Comparison of ENCODE assay signal across 8 cellular contexts in the genomic region with DNA sequence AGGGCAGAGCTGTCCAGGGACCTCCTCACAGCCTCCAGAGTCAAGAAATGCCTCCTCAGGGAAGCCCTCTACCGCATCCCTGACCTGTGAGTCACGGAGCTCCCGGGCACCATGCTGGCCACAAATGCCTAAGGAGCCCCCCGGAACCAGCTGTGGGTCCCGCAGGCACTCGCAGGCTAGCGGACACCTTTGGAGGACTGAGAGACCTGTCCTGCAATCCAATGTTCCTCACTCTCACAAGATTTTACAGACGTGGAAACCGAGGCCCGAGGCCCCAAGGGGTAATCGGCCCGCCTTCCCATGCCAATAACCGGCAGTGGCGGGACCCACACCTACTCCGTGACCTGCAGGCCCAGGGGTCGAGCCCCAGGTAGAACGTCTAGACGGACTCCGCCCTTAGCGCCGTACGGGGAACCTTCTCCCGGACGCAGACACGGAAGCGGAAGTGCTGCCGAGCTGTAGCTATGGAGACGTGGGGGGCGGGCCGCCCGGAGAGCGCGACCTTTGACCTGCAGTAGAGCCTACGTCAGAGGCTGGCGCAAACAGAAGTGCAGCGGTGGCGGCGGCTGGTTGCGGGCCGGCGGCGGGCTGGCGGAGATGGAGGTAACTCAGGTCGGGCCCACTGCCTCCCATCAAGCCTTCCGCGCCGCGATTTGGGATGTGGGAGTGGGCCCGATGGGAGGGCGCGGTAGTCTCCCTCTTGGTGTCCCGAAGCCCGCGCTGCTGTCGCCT. TPM values are rescaled to one million over a fixed set of nuclear protein-coding genes. Genes with fewer than 3 reads are reported as not detected.
A peak's percentile ranks its signal among the peaks of the same experiment; 100 is the strongest.
DNase-seq lines count a peak whose midpoint lies in the region; ATAC-seq, FAIRE-seq and TF ChIP-seq lines count a peak whose summit lies in the region.

A gene with protein sequence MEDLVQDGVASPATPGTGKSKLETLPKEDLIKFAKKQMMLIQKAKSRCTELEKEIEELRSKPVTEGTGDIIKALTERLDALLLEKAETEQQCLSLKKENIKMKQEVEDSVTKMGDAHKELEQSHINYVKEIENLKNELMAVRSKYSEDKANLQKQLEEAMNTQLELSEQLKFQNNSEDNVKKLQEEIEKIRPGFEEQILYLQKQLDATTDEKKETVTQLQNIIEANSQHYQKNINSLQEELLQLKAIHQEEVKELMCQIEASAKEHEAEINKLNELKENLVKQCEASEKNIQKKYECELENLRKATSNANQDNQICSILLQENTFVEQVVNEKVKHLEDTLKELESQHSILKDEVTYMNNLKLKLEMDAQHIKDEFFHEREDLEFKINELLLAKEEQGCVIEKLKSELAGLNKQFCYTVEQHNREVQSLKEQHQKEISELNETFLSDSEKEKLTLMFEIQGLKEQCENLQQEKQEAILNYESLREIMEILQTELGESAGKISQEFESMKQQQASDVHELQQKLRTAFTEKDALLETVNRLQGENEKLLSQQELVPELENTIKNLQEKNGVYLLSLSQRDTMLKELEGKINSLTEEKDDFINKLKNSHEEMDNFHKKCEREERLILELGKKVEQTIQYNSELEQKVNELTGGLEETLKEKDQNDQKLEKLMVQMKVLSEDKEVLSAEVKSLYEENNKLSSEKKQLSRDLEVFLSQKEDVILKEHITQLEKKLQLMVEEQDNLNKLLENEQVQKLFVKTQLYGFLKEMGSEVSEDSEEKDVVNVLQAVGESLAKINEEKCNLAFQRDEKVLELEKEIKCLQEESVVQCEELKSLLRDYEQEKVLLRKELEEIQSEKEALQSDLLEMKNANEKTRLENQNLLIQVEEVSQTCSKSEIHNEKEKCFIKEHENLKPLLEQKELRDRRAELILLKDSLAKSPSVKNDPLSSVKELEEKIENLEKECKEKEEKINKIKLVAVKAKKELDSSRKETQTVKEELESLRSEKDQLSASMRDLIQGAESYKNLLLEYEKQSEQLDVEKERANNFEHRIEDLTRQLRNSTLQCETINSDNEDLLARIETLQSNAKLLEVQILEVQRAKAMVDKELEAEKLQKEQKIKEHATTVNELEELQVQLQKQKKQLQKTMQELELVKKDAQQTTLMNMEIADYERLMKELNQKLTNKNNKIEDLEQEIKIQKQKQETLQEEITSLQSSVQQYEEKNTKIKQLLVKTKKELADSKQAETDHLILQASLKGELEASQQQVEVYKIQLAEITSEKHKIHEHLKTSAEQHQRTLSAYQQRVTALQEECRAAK (N-terminal part only) (plus strand): TSS at position 529 of the 732 bp plus-strand sequence. CDS start 69 bp downstream, at position 598.

- intact Hi-C loops in cardiac septum (cut with DNase I), result loop anchor here (5.0 kb wide), 1 partner anchor 128 kb away; no protein-coding TSS in a partner anchor

- H4K8ac ChIP-seq in trophoblast cell (ENCODE audit: low read depth, low read length), result peak within 1 kb of the TSS; percentile 96

- peak within 1 kb of the TSS; percentile 94 for H3K4me3 ChIP-seq in trophoblast cell (ENCODE audit: low read depth, low read length)
- peak within 1 kb of the TSS; percentile 76 to 87 (median 80) for H3K4me3 ChIP-seq in tibial nerve

- H2AK5ac ChIP-seq in trophoblast cell (ENCODE audit: low read length), result peak within 1 kb of the TSS; percentile 6

- peak within 1 kb of the TSS; percentile 5 for H2BK12ac ChIP-seq in trophoblast cell (ENCODE audit: low read length)

- WGBS in trophoblast cell (ENCODE audit: extremely low coverage, insufficient coverage, insufficient read length), result no CpG with 5 or more reads among the region's 55 CpGs
- WGBS in tibial nerve, 2 donors, result 0 to 2% methylated on average over 26 to 37 of the region's 55 CpGs

- H3K36me3 ChIP-seq in trophoblast cell (ENCODE audit: control insufficient read depth in 1 of 2, insufficient read depth in 2 of 2, low read length in 2 of 2), result peaks cover 3 to 7% of the 10 kb centered on the region in 2 experiments
- peaks cover 0 to 26% (median 3%) of the 10 kb centered on the region in 3 donors for H3K36me3 ChIP-seq in tibial nerve

- FAIRE-seq in GM12892 (lab: Jason Lieb, UNC), result peak; percentile 94

- peak within 1 kb of the TSS; percentile 73 for H2AFZ ChIP-seq in trophoblast cell (ENCODE audit: insufficient read depth, low read length, poor library complexity)

- TF ChIP-seq POLR2A in GM12892 (IDR thresholded peaks at IDR 0.05; ENCODE audit: low read depth, low read length) (peak; percentile 77; the same call in 1 of the 2 replicates), tibial nerve (IDR thresholded peaks at IDR 0.05) (peak; percentile 61 to 89)

- peak within 1 kb of the TSS; percentile 88 for H3K27ac ChIP-seq in trophoblast cell (ENCODE audit: low read depth, low read length)
- H3K27ac ChIP-seq in tibial nerve, result peak within 1 kb of the TSS; percentile 74 to 94 (median 92)

- H3K9me3 ChIP-seq in trophoblast cell (ENCODE audit: insufficient read depth, low read depth, low read length) (peaks cover 3% of the 10 kb centered on the region), tibial nerve (no peaks in the 10 kb centered on the region)

- peaks cover 3 to 8% of the 10 kb centered on the region in 2 experiments for H3K4me1 ChIP-seq in trophoblast cell (ENCODE audit: control insufficient read depth in 1 of 2, insufficient read depth in 2 of 2, low read length in 2 of 2)
- H3K4me1 ChIP-seq in tibial nerve, result peaks cover 0 to 20% (median 0%) of the 10 kb centered on the region in 4 donors

- H3K14ac ChIP-seq in trophoblast cell (ENCODE audit: low read length), result peak within 1 kb of the TSS; percentile 86

- TF ChIP-seq CTCF in tibial nerve (IDR thresholded peaks at IDR 0.05), result peak in 2 of 5 experiments; percentile 18 to 22

- peak within 1 kb of the TSS; percentile 68 for H3K18ac ChIP-seq in trophoblast cell (ENCODE audit: low read length)

- peak within 1 kb of the TSS; percentile 79 for H3K9ac ChIP-seq in trophoblast cell (ENCODE audit: low read length)

- peak within 1 kb of the TSS; percentile 75 for H2BK120ac ChIP-seq in trophoblast cell (ENCODE audit: insufficient read depth, low read length, poor library complexity)

- H3K79me2 ChIP-seq in trophoblast cell (ENCODE audit: control insufficient read depth, insufficient read depth, low read length, poor library complexity), result peaks cover 8% of the 10 kb centered on the region

- peak within 1 kb of the TSS; percentile 85 for H4K12ac ChIP-seq in trophoblast cell (ENCODE audit: low read depth, low read length)

- peak within 1 kb of the TSS; percentile 79 for H3K4me2 ChIP-seq in trophoblast cell (ENCODE audit: low read length)

- TF ChIP-seq EP300 in tibial nerve (IDR thresholded peaks at IDR 0.05), result peak; percentile 68 to 95

- H3K79me1 ChIP-seq in trophoblast cell (ENCODE audit: low read length), result peaks cover 11% of the 10 kb centered on the region

- H3K23ac ChIP-seq in trophoblast cell (ENCODE audit: low read length), result no peak within 1 kb of the TSS

- H3K27me3 ChIP-seq in trophoblast cell (ENCODE audit: insufficient read depth, low read length), result no peaks in the 10 kb centered on the region
- H3K27me3 ChIP-seq in tibial nerve, result no peaks in the 10 kb centered on the region

- H3K4ac ChIP-seq in trophoblast cell (ENCODE audit: low read depth, low read length), result peak within 1 kb of the TSS; percentile 54

- H2BK5ac ChIP-seq in trophoblast cell (ENCODE audit: low read depth, low read length, poor library complexity), result peak within 1 kb of the TSS; percentile 60

- peak; percentile 97 for ATAC-seq in HG02840 (IDR thresholded peaks at IDR 0.05; ENCODE audit: low FRiP score, unreplicated experiment)

- peak; percentile 75 for DNase-seq in GM12892 (ENCODE audit: insufficient read length)
- DNase-seq in NCI-H1436 (lab: John Stamatoyannopoulos, UW), result peak; percentile 91
- DNase-seq in SW480 (ENCODE audit: low spot score), result peak; percentile 97
- peak; percentile 92 for DNase-seq in activated naive CD8-positive, alpha-beta T cell treated with anti-CD3 and anti-CD28 coated beads, Interleukin-2, amount 50 U/mL, for 16 hours (ENCODE audit: low read depth, low spot score)
- peak; percentile 98 for DNase-seq in cardiac septum (ENCODE audit: low spot score)
- peak; percentile 98 to 99 for DNase-seq in trophoblast cell
- DNase-seq in tibial nerve (ENCODE audit: low spot score in 2 of 2), result peak; percentile 92 to 94

- H4K91ac ChIP-seq in trophoblast cell (ENCODE audit: low read depth, low read length), result peak within 1 kb of the TSS; percentile 85

RNA-seq across cellular contexts. Expression of the gene that starts here (rescaled TPM):
- polyA plus RNA-seq in GM12892 (2012; ENCODE audit: missing spikeins), result 25.9 TPM
- 22.0 TPM for total RNA-seq in cardiac septum
- 33.2 and 33.7 TPM in 2 replicates for polyA plus RNA-seq in trophoblast cell (2013)
- total RNA-seq in tibial nerve, result 10 to 100 TPM; 36.6 to 57.7 (median 43.0) TPM

Comparison
In these comparisons a context has a peak if more than half of its experiments do, and no peak if none do; other contexts are left out.
1. Peak in every context shown above with its lines: DNase-seq, ATAC-seq, H3K4me3 ChIP-seq and H3K27ac ChIP-seq.